In the genomic region with DNA sequence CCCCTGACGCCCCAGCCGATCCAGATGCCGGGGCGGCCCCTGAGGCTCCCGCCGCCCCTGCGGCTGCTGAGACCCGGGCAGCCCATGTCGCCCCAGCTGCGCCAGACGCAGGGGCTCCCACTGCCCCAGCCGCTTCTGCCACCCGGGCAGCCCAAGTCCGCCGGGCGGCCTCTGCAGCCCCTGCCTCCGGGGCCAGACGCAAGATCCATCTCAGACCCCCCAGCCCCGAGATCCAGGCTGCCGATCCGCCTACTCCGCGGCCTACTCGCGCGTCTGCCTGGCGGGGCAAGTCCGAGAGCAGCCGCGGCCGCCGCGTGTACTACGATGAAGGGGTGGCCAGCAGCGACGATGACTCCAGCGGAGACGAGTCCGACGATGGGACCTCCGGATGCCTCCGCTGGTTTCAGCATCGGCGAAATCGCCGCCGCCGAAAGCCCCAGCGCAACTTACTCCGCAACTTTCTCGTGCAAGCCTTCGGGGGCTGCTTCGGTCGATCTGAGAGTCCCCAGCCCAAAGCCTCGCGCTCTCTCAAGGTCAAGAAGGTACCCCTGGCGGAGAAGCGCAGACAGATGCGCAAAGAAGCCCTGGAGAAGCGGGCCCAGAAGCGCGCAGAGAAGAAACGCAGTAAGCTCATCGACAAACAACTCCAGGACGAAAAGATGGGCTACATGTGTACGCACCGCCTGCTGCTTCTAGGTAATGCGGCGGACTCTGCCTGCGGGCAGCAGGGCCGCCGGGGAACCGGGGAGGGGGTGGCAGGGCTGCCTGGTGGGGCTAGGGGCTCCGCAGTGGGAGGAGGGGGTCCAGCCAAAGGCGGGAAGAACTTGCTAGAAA, we compare ENCODE assay signal across 9 cellular contexts. TPM values are rescaled to one million over a fixed set of nuclear protein-coding genes. Genes with fewer than 3 reads are reported as not detected.
DNase-seq lines count a peak whose midpoint lies in the region; ATAC-seq and TF ChIP-seq lines count a peak whose summit lies in the region.
"Had no signal": no experiment of that assay in that cellular context is flagged by ENCODE, and none has a peak within 500 bp of the region (broad histone marks: within the 10 kb centered on the region; RNA-seq: fewer than 3 reads in every experiment).

No MANE protein-coding gene starts in this region.

- no CpG with 5 or more reads among the region's 75 CpGs for WGBS in iPS DF 6.9 (ENCODE audit: insufficient coverage, insufficient read length)

- H3K27ac ChIP-seq in iPS DF 6.9 (ENCODE audit: low read length) (no peak overlapping the region), skeletal muscle tissue (ENCODE audit: low read depth, low read length) (no peak overlapping the region)

- H3K9me3 ChIP-seq in iPS DF 6.9 (ENCODE audit: control insufficient read depth, insufficient read depth, low read length): no peaks in the 10 kb centered on the region
- H3K9me3 ChIP-seq in skeletal muscle tissue (ENCODE audit: control insufficient read depth in 3 of 3, low read length in 3 of 3): no peaks in the 10 kb centered on the region

- TF ChIP-seq CTCF in endothelial cell (IDR thresholded peaks at IDR 0.05; ENCODE audit: unreplicated experiment): no peak

- peak in 1 of 2 donors; percentile 17 for ATAC-seq in activated T-cell treated with anti-CD3 and anti-CD28 coated beads, Interleukin-2, amount 50 U/mL, for 4 hours
- no peak for ATAC-seq in GM19455 (IDR thresholded peaks at IDR 0.05; ENCODE audit: unreplicated experiment)

- H3K36me3 Mint-ChIP-seq in activated T-cell treated with anti-CD3 and anti-CD28 coated beads, Interleukin-2, amount 50 U/mL, for 4 hours (ENCODE audit: insufficient read depth): no peaks in the 10 kb centered on the region
- no peaks in the 10 kb centered on the region for H3K36me3 Mint-ChIP-seq in endothelial cell (ENCODE audit: low read depth, unreplicated experiment)

- no peak overlapping the region for H3K27ac Mint-ChIP-seq in endothelial cell (ENCODE audit: unreplicated experiment)

- H3K27me3 ChIP-seq in H7 (ENCODE audit: control insufficient read depth, insufficient read depth, low read length): peaks cover 63% of the 10 kb centered on the region
- peaks cover 28% of the 10 kb centered on the region for H3K27me3 ChIP-seq in iPS DF 6.9 (ENCODE audit: control insufficient read depth, insufficient read depth, low read length)
- peaks cover 27 to 47% (median 38%) of the 10 kb centered on the region in 3 donors for H3K27me3 ChIP-seq in skeletal muscle tissue (ENCODE audit: control insufficient read depth in 3 of 3, insufficient read depth in 3 of 3, low read length in 3 of 3)

- H3K27me3 Mint-ChIP-seq in activated T-cell treated with anti-CD3 and anti-CD28 coated beads, Interleukin-2, amount 50 U/mL, for 4 hours (ENCODE audit: low read depth): peaks cover 53% of the 10 kb centered on the region
- H3K27me3 Mint-ChIP-seq in endothelial cell (ENCODE audit: unreplicated experiment): peaks cover 8% of the 10 kb centered on the region

- no peaks in the 10 kb centered on the region for H3K36me3 ChIP-seq in H7 (replicated peaks; ENCODE audit: control insufficient read depth, insufficient read depth, low read length)
- no peaks in the 10 kb centered on the region for H3K36me3 ChIP-seq in iPS DF 6.9 (ENCODE audit: control insufficient read depth, insufficient read depth, low read length)
- no peaks in the 10 kb centered on the region for H3K36me3 ChIP-seq in skeletal muscle tissue (ENCODE audit: control insufficient read depth in 3 of 3, insufficient read depth in 3 of 3, low read length in 3 of 3)

- H3K4me3 ChIP-seq in H7 (ENCODE audit: insufficient read depth, low read depth, low read length) (peak overlapping the region; percentile 30), iPS DF 6.9 (ENCODE audit: low read length) (peak overlapping the region; percentile 18; the same call in 1 of the 2 replicates), skeletal muscle tissue (ENCODE audit: low read length in 3 of 3) (peak overlapping the region; percentile 24 to 56 (median 45))

- peak overlapping the region; percentile 49 for H3K4me3 Mint-ChIP-seq in activated T-cell treated with anti-CD3 and anti-CD28 coated beads, Interleukin-2, amount 50 U/mL, for 4 hours
- no peak overlapping the region for H3K4me3 Mint-ChIP-seq in endothelial cell (ENCODE audit: unreplicated experiment)

- H3K9me3 Mint-ChIP-seq in activated T-cell treated with anti-CD3 and anti-CD28 coated beads, Interleukin-2, amount 50 U/mL, for 4 hours: no peaks in the 10 kb centered on the region
- H3K9me3 Mint-ChIP-seq in endothelial cell (ENCODE audit: unreplicated experiment): no peaks in the 10 kb centered on the region

- peak; percentile 67 for DNase-seq in H7
- DNase-seq in activated T-cell treated with anti-CD3 and anti-CD28 coated beads, Interleukin-2, amount 50 U/mL, for 4 hours: no peak
- no peak for DNase-seq in iPS DF 6.9 (ENCODE audit: low read depth, low spot score)
- DNase-seq in AG08396 (ENCODE audit: low spot score): no peak
- DNase-seq in endothelial cell (ENCODE audit: low spot score): no peak
- DNase-seq: activated gamma-delta T cell treated with Interleukin-2 at 50 U/mL for 16 hours, SIG-M5 had no signal

- H3K4me1 ChIP-seq in iPS DF 6.9 (ENCODE audit: control insufficient read depth, insufficient read depth, low read length) (peaks cover 7% of the 10 kb centered on the region), skeletal muscle tissue (ENCODE audit: control insufficient read depth in 3 of 3, insufficient read depth in 3 of 3, low read length in 3 of 3) (peaks cover 8 to 22% (median 19%) of the 10 kb centered on the region in 3 donors)

- no peak overlapping the region for H3K9ac ChIP-seq in skeletal muscle tissue (ENCODE audit: low read depth in 1 of 3, low read length in 3 of 3)

- H3K4me1 Mint-ChIP-seq in activated T-cell treated with anti-CD3 and anti-CD28 coated beads, Interleukin-2, amount 50 U/mL, for 4 hours (ENCODE audit: low read depth): peaks cover 18% of the 10 kb centered on the region
- peaks cover 14% of the 10 kb centered on the region for H3K4me1 Mint-ChIP-seq in endothelial cell (ENCODE audit: unreplicated experiment)

RNA-seq across cellular contexts. Expression of a gene that starts 2.3 kb away (rescaled TPM):
- total RNA-seq in H7 (2014; rRNA removed; shearing (Covaris generic)): 683 and 685 TPM in 2 replicates
- 100 to 1,000 TPM; 390 to 448 (median 440) TPM for total RNA-seq in activated T-cell treated with anti-CD3 and anti-CD28 coated beads, Interleukin-2, amount 50 U/mL, for 4 hours
- 820 TPM for total RNA-seq in skeletal muscle tissue
- total RNA-seq in endothelial cell (ENCODE audit: unreplicated experiment): 1,989 TPM

RNA-seq across cellular contexts. Expression of a gene that starts 4.2 kb away (rescaled TPM):
- 0.24 and 0.26 TPM in 2 replicates for total RNA-seq in H7 (2014; rRNA removed; shearing (Covaris generic))
- under 1 TPM; 0.38 to 0.96 (median 0.40) TPM for total RNA-seq in activated T-cell treated with anti-CD3 and anti-CD28 coated beads, Interleukin-2, amount 50 U/mL, for 4 hours
- total RNA-seq in skeletal muscle tissue (1.0 TPM), endothelial cell (ENCODE audit: unreplicated experiment) (4.9 TPM)
